17 cellular contexts compared by ENCODE assay signal in the genomic region with DNA sequence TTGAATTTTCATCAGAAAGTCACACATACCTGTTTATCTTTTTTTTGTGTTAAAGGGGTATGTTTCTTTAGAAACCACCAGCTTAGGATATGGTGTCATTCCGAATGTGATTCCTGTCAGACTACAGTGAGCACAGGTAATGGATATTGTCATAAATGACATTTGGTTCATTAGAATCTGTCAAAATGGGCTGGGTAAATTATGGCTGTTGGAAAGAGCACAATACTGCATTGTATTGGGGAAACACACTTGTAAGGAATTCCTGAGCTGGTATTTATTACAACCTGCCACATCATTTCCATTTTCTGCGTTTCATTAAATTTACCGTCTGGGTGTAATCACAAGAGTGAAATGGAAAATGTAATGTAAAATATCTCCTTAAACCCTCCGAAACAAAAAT.
DNase-seq lines count a peak whose midpoint lies in the region; ATAC-seq, FAIRE-seq and TF ChIP-seq lines count a peak whose summit lies in the region.
"Had no signal": no experiment of that assay in that cellular context is flagged by ENCODE, and none has a peak within 500 bp of the region (broad histone marks: within the 10 kb centered on the region; RNA-seq: fewer than 3 reads in every experiment).

No MANE protein-coding gene starts in this region.

- H3K9ac ChIP-seq in astrocyte (ENCODE audit: low read length) = peak overlapping the region; percentile 20
- H3K9ac ChIP-seq: BLaER1, KMS-11 had no signal

- no peak overlapping the region for H3K4me3 ChIP-seq in breast epithelium
- no peak overlapping the region for H3K4me3 ChIP-seq in astrocyte (ENCODE audit: insufficient read depth, low read depth, low read length)
- H3K4me3 ChIP-seq in mesodermal cell (ENCODE audit: extremely low read depth, insufficient read depth, low read length, poor library complexity, severe bottlenecking) = no peak overlapping the region
- no peak overlapping the region for H3K4me3 ChIP-seq in heart right ventricle
- H3K4me3 ChIP-seq: BLaER1 had no signal

- no peak for DNase-seq in MCF 10A (ENCODE audit: unreplicated experiment)
- no peak for DNase-seq in breast epithelium (ENCODE audit: low spot score in 2 of 2)
- DNase-seq in astrocyte (ENCODE audit: low read depth) = no peak
- DNase-seq in activated T-helper 2 cell treated with anti-CD3 and anti-CD28 coated beads, Interferon-gamma antibody, Interleukin-2, Interleukin-4, amounts not matched to agents 10 μg/mL and 5 μg/mL and 100 μg/mL, durations not matched to agents 14 hours and 24 hours and 36 hours (ENCODE audit: low spot score) = no peak
- DNase-seq in mesenteric fat pad (ENCODE audit: low spot score) = no peak
- no peak for DNase-seq in heart right ventricle
- DNase-seq: GOT3; NCI-H1092 treated with DMSO at 0.1 percent for 48 hours; NCI-H345; NK-92 treated with Interleukin-12 subunit alpha and Interleukin-12 subunit beta, amount 100 ng/mL, for 24 hours; RPMI8226 had no signal

- no peak for TF ChIP-seq POLR2A in breast epithelium (IDR thresholded peaks at IDR 0.05)

- H3K36me3 Mint-ChIP-seq in MCF 10A (ENCODE audit: insufficient read depth, unreplicated experiment) (no peaks in the 10 kb centered on the region), astrocyte (ENCODE audit: low read depth, unreplicated experiment) (no peaks in the 10 kb centered on the region)
- no peaks in the 10 kb centered on the region for H3K36me3 Mint-ChIP-seq in activated T-helper 2 cell treated with anti-CD3 and anti-CD28 coated beads, Interferon-gamma antibody, Interleukin-2, Interleukin-4, amounts not matched to agents 10 μg/mL and 5 μg/mL and 100 μg/mL, durations not matched to agents 14 hours and 24 hours and 36 hours (ENCODE audit: low read depth)

- H3K27ac Mint-ChIP-seq in MCF 10A (ENCODE audit: low read depth, unreplicated experiment) (peak overlapping the region; percentile 70), astrocyte (ENCODE audit: unreplicated experiment) (peak overlapping the region; percentile 93)
- H3K27ac Mint-ChIP-seq in activated T-helper 2 cell treated with anti-CD3 and anti-CD28 coated beads, Interferon-gamma antibody, Interleukin-2, Interleukin-4, amounts not matched to agents 10 μg/mL and 5 μg/mL and 100 μg/mL, durations not matched to agents 14 hours and 24 hours and 36 hours = no peak overlapping the region

- peak overlapping the region; percentile 73 for H3K4me2 ChIP-seq in astrocyte (ENCODE audit: low read length)
- H3K4me2 ChIP-seq: BLaER1, KMS-11 had no signal

- intact Hi-C loops in MCF 10A (cut with micrococcal nuclease) (no loop called here), breast epithelium (cut with DNase I; ENCODE audit: low total_unique reads) (no loop called here), heart right ventricle (cut with DNase I) (loop anchor here in 5 of 10 donors (5.0 to 10.0 kb wide), 4 partner anchors 158 to 305 kb away; no protein-coding TSS in a partner anchor)
- intact Hi-C loops in activated T-helper 2 cell treated with anti-CD3 and anti-CD28 coated beads, Interferon-gamma antibody, Interleukin-2, Interleukin-4, amounts not matched to agents 10 μg/mL and 5 μg/mL and 100 μg/mL, durations not matched to agents 14 hours and 24 hours and 36 hours (cut with micrococcal nuclease) = loop anchor here (10.0 kb wide), 1 partner anchor 292 kb away; no protein-coding TSS in a partner anchor

- H3K4me1 ChIP-seq in breast epithelium = no peaks in the 10 kb centered on the region
- H3K4me1 ChIP-seq in astrocyte (ENCODE audit: insufficient read depth, low read length) = peaks cover 17% of the 10 kb centered on the region
- peaks cover 20% of the 10 kb centered on the region for H3K4me1 ChIP-seq in mesodermal cell (ENCODE audit: control insufficient read depth, insufficient read depth, low read length, poor library complexity, severe bottlenecking)
- peaks cover 0 to 3% (median 0%) of the 10 kb centered on the region in 9 donors for H3K4me1 ChIP-seq in heart right ventricle
- H3K4me1 ChIP-seq: BLaER1 had no signal

- CTCF ChIA-PET in MCF 10A (lab: Yijun Ruan, JAX) = interaction anchor here (2.3 kb wide), 1 partner anchor 302 kb away, joined by 8 read pairs; no protein-coding TSS in a partner anchor

- ATAC-seq in HG03442 (IDR thresholded peaks at IDR 0.05; ENCODE audit: unreplicated experiment) (no peak), heart right ventricle (no peak)
- ATAC-seq: HepG2 had no signal

- no peaks in the 10 kb centered on the region for H3K9me3 ChIP-seq in breast epithelium
- no peaks in the 10 kb centered on the region for H3K9me3 ChIP-seq in astrocyte (ENCODE audit: insufficient read depth, low read depth, low read length)
- H3K9me3 ChIP-seq in mesodermal cell (ENCODE audit: control insufficient read depth, low read length) = no peaks in the 10 kb centered on the region
- H3K9me3 ChIP-seq in heart right ventricle = peaks cover 0 to 15% (median 0%) of the 10 kb centered on the region in 11 donors

- no peak for TF ChIP-seq CTCF in MCF 10A (IDR thresholded peaks at IDR 0.05; ENCODE audit: unreplicated experiment)
- no peak for TF ChIP-seq CTCF in breast epithelium (IDR thresholded peaks at IDR 0.05)
- no peak for TF ChIP-seq CTCF in astrocyte (IDR thresholded peaks at IDR 0.05; ENCODE audit: insufficient read depth, low read depth, low read length)
- no peak for TF ChIP-seq CTCF in heart right ventricle (IDR thresholded peaks at IDR 0.05)

- no peaks in the 10 kb centered on the region for H4K20me1 ChIP-seq in astrocyte (ENCODE audit: insufficient read depth, low read length)
- H4K20me1 ChIP-seq: BLaER1 had no signal

- BruUV-seq in MCF 10A (replicated peaks; lab: Mats Ljungman, UMichigan) = no TSS peak

- H3K27ac ChIP-seq in breast epithelium (peak overlapping the region in 1 of 2 donors; percentile 11), astrocyte (ENCODE audit: low read depth, low read length) (peak overlapping the region; percentile 50), mesodermal cell (ENCODE audit: low read depth, low read length, severe bottlenecking) (peak overlapping the region; percentile 90), heart right ventricle (no peak overlapping the region)
- H3K27ac ChIP-seq: 22Rv1, BLaER1, KMS-11 had no signal

- peaks cover 21% of the 10 kb centered on the region for H3K4me1 Mint-ChIP-seq in MCF 10A (ENCODE audit: insufficient read depth, unreplicated experiment)
- peaks cover 32% of the 10 kb centered on the region for H3K4me1 Mint-ChIP-seq in astrocyte (ENCODE audit: low read depth, unreplicated experiment)
- no peaks in the 10 kb centered on the region for H3K4me1 Mint-ChIP-seq in activated T-helper 2 cell treated with anti-CD3 and anti-CD28 coated beads, Interferon-gamma antibody, Interleukin-2, Interleukin-4, amounts not matched to agents 10 μg/mL and 5 μg/mL and 100 μg/mL, durations not matched to agents 14 hours and 24 hours and 36 hours (ENCODE audit: low read depth)

- H3K36me3 ChIP-seq in breast epithelium = no peaks in the 10 kb centered on the region
- H3K36me3 ChIP-seq in astrocyte (ENCODE audit: insufficient read depth, low read length) = no peaks in the 10 kb centered on the region
- H3K36me3 ChIP-seq in mesodermal cell (ENCODE audit: control insufficient read depth, insufficient read depth, low read length) = no peaks in the 10 kb centered on the region
- H3K36me3 ChIP-seq in heart right ventricle = no peaks in the 10 kb centered on the region
- H3K36me3 ChIP-seq: BLaER1 had no signal

- no peaks in the 10 kb centered on the region for H3K27me3 Mint-ChIP-seq in MCF 10A (ENCODE audit: insufficient read depth, unreplicated experiment)
- no peaks in the 10 kb centered on the region for H3K27me3 Mint-ChIP-seq in astrocyte (ENCODE audit: low read depth, unreplicated experiment)
- H3K27me3 Mint-ChIP-seq in activated T-helper 2 cell treated with anti-CD3 and anti-CD28 coated beads, Interferon-gamma antibody, Interleukin-2, Interleukin-4, amounts not matched to agents 10 μg/mL and 5 μg/mL and 100 μg/mL, durations not matched to agents 14 hours and 24 hours and 36 hours (ENCODE audit: low read depth) = no peaks in the 10 kb centered on the region

- FAIRE-seq in astrocyte (lab: Jason Lieb, UNC) = peak; percentile 5
- FAIRE-seq: HepG2 had no signal

- no peaks in the 10 kb centered on the region for H3K79me2 ChIP-seq in astrocyte (ENCODE audit: insufficient read depth, low read length)

- H3K4me3 Mint-ChIP-seq in MCF 10A (ENCODE audit: unreplicated experiment) = peak overlapping the region; percentile 32
- H3K4me3 Mint-ChIP-seq in astrocyte (ENCODE audit: unreplicated experiment) = no peak overlapping the region
- H3K4me3 Mint-ChIP-seq in activated T-helper 2 cell treated with anti-CD3 and anti-CD28 coated beads, Interferon-gamma antibody, Interleukin-2, Interleukin-4, amounts not matched to agents 10 μg/mL and 5 μg/mL and 100 μg/mL, durations not matched to agents 14 hours and 24 hours and 36 hours (ENCODE audit: low read depth) = no peak overlapping the region

- no peak overlapping the region for H2AFZ ChIP-seq in astrocyte (ENCODE audit: low read depth, low read length)

- POLR2A ChIA-PET in MCF 10A (lab: Yijun Ruan, JAX) = interaction anchor here (0.5 to 1.1 kb wide), 5 partner anchors 116 to 445 kb away, joined by 3 to 4 read pairs (median 3); no protein-coding TSS in a partner anchor

- 100% methylated on average over 1 to 2 of the region's 4 CpGs for WGBS in mesodermal cell (ENCODE audit: insufficient coverage in 2 of 2), 2 experiments
- WGBS in heart right ventricle, 2 donors = 91 to 94% methylated on average over 4 of the region's 4 CpGs

- H3K9me3 Mint-ChIP-seq in MCF 10A (ENCODE audit: unreplicated experiment) = peaks cover 8% of the 10 kb centered on the region
- H3K9me3 Mint-ChIP-seq in astrocyte (ENCODE audit: unreplicated experiment) = no peaks in the 10 kb centered on the region
- H3K9me3 Mint-ChIP-seq in activated T-helper 2 cell treated with anti-CD3 and anti-CD28 coated beads, Interferon-gamma antibody, Interleukin-2, Interleukin-4, amounts not matched to agents 10 μg/mL and 5 μg/mL and 100 μg/mL, durations not matched to agents 14 hours and 24 hours and 36 hours = no peaks in the 10 kb centered on the region

- H3K27me3 ChIP-seq in breast epithelium (no peaks in the 10 kb centered on the region), astrocyte (ENCODE audit: insufficient read depth, low read length) (peaks cover 17% of the 10 kb centered on the region), heart right ventricle (no peaks in the 10 kb centered on the region)
- H3K27me3 ChIP-seq: BLaER1 had no signal

Comparison
In these comparisons a context has a peak if more than half of its experiments do, and no peak if none do; other contexts are left out.
1. H3K27ac ChIP-seq: peak in astrocyte (single experiment) and mesodermal cell (single experiment); none in heart right ventricle (0 of 10).